17 cellular contexts compared by ENCODE assay signal in the genomic region with DNA sequence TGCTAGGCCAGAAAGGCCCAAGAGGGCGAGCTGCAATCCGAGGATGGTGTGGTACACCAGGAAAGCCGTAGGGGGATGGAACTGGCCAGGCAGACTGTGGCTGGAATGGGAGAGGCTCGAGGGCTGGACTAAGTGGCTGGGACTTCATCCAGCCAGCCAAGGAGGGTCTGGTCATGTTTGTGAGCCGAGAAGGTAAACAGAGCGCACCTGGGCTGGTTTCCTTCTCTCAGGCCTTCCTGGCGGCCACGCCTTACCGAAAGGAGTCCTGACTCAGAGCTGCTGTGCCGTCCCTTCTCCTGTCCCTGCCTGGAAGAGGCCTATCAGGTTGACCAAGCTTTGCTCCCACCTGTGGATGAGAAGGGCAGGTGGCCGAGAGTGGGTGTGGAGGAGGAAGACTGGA.
DNase-seq lines count a peak whose midpoint lies in the region; TF ChIP-seq lines count a peak whose summit lies in the region.
"Had no signal": no experiment of that assay in that cellular context is flagged by ENCODE, and none has a peak within 500 bp of the region (broad histone marks: within the 10 kb centered on the region; RNA-seq: fewer than 3 reads in every experiment).

No MANE protein-coding gene starts in this region.

- peaks cover 17% of the 10 kb centered on the region for H3K9me3 Mint-ChIP-seq in nephron progenitor cell
- H3K9me3 Mint-ChIP-seq: activated CD8-positive, alpha-beta T cell treated with anti-CD3 and anti-CD28 coated beads for 36 hours; memory B cell had no signal

- peaks cover 8% of the 10 kb centered on the region for H3K27me3 Mint-ChIP-seq in nephron progenitor cell (ENCODE audit: low read depth, poor library complexity)
- H3K27me3 Mint-ChIP-seq: activated CD8-positive, alpha-beta T cell treated with anti-CD3 and anti-CD28 coated beads for 36 hours had no signal

- peak overlapping the region; percentile 88 for H3K27ac Mint-ChIP-seq in nephron progenitor cell
- H3K27ac Mint-ChIP-seq: activated CD8-positive, alpha-beta T cell treated with anti-CD3 and anti-CD28 coated beads for 36 hours; memory B cell had no signal

- H3K4me1 Mint-ChIP-seq in nephron progenitor cell: peaks cover 7% of the 10 kb centered on the region

- H3K27ac ChIP-seq in C4-2B (peak overlapping the region; percentile 52), duodenal mucosa (ENCODE audit: low read depth, low read length) (peak overlapping the region; percentile 45)
- H3K27ac ChIP-seq: gastroesophageal sphincter, neutrophil, vagina had no signal

- no peak overlapping the region for H3K4me3 Mint-ChIP-seq in nephron progenitor cell
- H3K4me3 Mint-ChIP-seq: activated CD8-positive, alpha-beta T cell treated with anti-CD3 and anti-CD28 coated beads for 36 hours; memory B cell had no signal

- H3K4me3 ChIP-seq in LNCaP clone FGC (ENCODE audit: low read depth, low read length): peak overlapping the region; percentile 23
- H3K4me3 ChIP-seq in duodenal mucosa (ENCODE audit: low read depth in 1 of 2, low read length in 2 of 2): peak overlapping the region; percentile 51 to 69
- H3K4me3 ChIP-seq: gastroesophageal sphincter, K562, vagina had no signal

- no peaks in the 10 kb centered on the region for H3K36me3 ChIP-seq in duodenal mucosa (ENCODE audit: control insufficient read depth in 1 of 2, insufficient read depth in 2 of 2, low read length in 2 of 2)
- H3K36me3 ChIP-seq: gastroesophageal sphincter, neutrophil, vagina had no signal

- TF ChIP-seq CTCF in C4-2B (conservative IDR thresholded peaks at IDR 0.05) (no peak), LNCaP clone FGC (IDR thresholded peaks at IDR 0.05; ENCODE audit: control insufficient read depth, extremely low read depth, insufficient read depth) (no peak), nephron progenitor cell (IDR thresholded peaks at IDR 0.05) (no peak)

- H3K9me3 ChIP-seq in duodenal mucosa (ENCODE audit: control insufficient read depth in 1 of 2, low read length in 2 of 2): no peaks in the 10 kb centered on the region
- H3K9me3 ChIP-seq: gastroesophageal sphincter, neutrophil, vagina had no signal

- H3K4me1 ChIP-seq in duodenal mucosa (ENCODE audit: control insufficient read depth in 1 of 2, insufficient read depth in 2 of 2, low read length in 2 of 2): peaks cover 41 to 57% of the 10 kb centered on the region in 2 donors
- H3K4me1 ChIP-seq: gastroesophageal sphincter, vagina had no signal

- DNase-seq in LNCaP clone FGC (ENCODE audit: low read depth) (peak; percentile 59), nephron progenitor cell (no peak), foreskin melanocyte (no peak), COLO829 (ENCODE audit: low spot score) (no peak), SW480 (ENCODE audit: low spot score) (no peak), NCI-H2227 (lab: John Stamatoyannopoulos, UW; ENCODE audit: unreplicated experiment) (no peak)
- DNase-seq: activated CD8-positive, alpha-beta T cell treated with anti-CD3 and anti-CD28 coated beads for 36 hours; central memory CD4-positive, alpha-beta T cell; NCI-H1105; NCI-H226 had no signal

- H3K27me3 ChIP-seq in duodenal mucosa (ENCODE audit: control insufficient read depth in 1 of 2, insufficient read depth in 2 of 2, low read length in 2 of 2): no peaks in the 10 kb centered on the region
- H3K27me3 ChIP-seq: vagina had no signal

- H3K36me3 Mint-ChIP-seq in nephron progenitor cell (ENCODE audit: low read depth): peaks cover 3% of the 10 kb centered on the region
- H3K36me3 Mint-ChIP-seq: memory B cell had no signal

- H3K9ac ChIP-seq in duodenal mucosa (ENCODE audit: low read depth in 1 of 2, low read length in 2 of 2): peak overlapping the region; percentile 54 to 68
